In the genomic region with DNA sequence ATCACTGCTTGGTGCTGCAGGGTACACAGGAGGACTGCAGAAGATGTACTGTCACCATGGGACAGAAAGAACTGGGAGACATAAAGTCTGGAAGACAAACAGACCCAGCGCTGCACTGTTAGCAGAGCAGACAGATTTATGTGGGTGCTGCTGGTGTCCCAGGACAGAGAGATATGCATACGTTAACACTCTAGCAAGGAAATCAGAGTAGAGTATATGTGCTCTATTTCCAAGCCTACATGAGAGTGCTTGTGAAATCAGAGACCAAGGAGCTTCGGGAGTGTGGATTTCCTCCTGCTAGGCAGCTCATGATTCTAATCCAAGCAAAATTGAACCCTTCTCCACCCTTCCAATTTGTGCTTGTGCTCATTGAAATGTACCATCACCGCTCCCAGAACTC, we compare ENCODE assay signal across 27 cellular contexts.
"Had no signal": no experiment of that assay in that cellular context is flagged by ENCODE, and none has a peak within 500 bp of the region (broad histone marks: within the 10 kb centered on the region; RNA-seq: fewer than 3 reads in every experiment).

No MANE protein-coding gene starts in this region.

- H3K36me3 Mint-ChIP-seq: natural killer cell; neural progenitor cell; stimulated activated effector memory CD8-positive, alpha-beta T cell treated with anti-CD3 and anti-CD28 coated beads, Interleukin-12 subunit alpha, Interleukin-12 subunit beta, amount 100 ng/mL, for 72 hours had no signal

- DNase-seq: natural killer cell; occipital lobe; ovary; posterior cingulate gyrus; psoas muscle; right cardiac atrium; right lobe of liver; sigmoid colon; small intestine; stimulated activated CD4-positive, alpha-beta T cell treated with anti-CD3 and anti-CD28 coated beads, Interleukin-15, amount 100 ng/mL, for 24 hours; stimulated activated CD4-positive, alpha-beta T cell treated with anti-CD3 and anti-CD28 coated beads, Interleukin-2, amount 100 ng/mL, for 24 hours; stimulated activated CD4-positive, alpha-beta T cell treated with anti-CD3 and anti-CD28 coated beads, Interleukin-2, amount 100 ng/mL, for 48 hours; stimulated activated CD4-positive, alpha-beta T cell treated with anti-CD3 and anti-CD28 coated beads, Interleukin-4, amount 100 ng/mL, for 24 hours; stimulated activated naive CD4-positive, alpha-beta T cell; stimulated activated naive CD8-positive, alpha-beta T cell treated with anti-CD3 and anti-CD28 coated beads, Interleukin-15, amount 100 ng/mL, for 72 hours; stimulated activated naive CD8-positive, alpha-beta T cell treated with anti-CD3 and anti-CD28 coated beads, Interleukin-15, Interleukin-2, amounts not matched to agents 100 U/mL and 50 U/mL, for 24 hours; thyroid gland; trophoblast cell; upper lobe of left lung had no signal

- H3K27me3 ChIP-seq: ovary, thyroid gland, vagina had no signal

- H3K9me3 Mint-ChIP-seq: natural killer cell; nephron; neural progenitor cell; stimulated activated effector memory CD8-positive, alpha-beta T cell treated with anti-CD3 and anti-CD28 coated beads, Interleukin-12 subunit alpha, Interleukin-12 subunit beta, amount 100 ng/mL, for 72 hours; stimulated activated naive CD8-positive, alpha-beta T cell treated with anti-CD3 and anti-CD28 coated beads, Interleukin-15, amount 100 ng/mL, for 72 hours had no signal

- H3K4me1 ChIP-seq: neural progenitor cell, parathyroid adenoma, psoas muscle had no signal

- H3K27ac Mint-ChIP-seq: nephron; neural progenitor cell; progenitor cell of endocrine pancreas; stimulated activated effector memory CD8-positive, alpha-beta T cell treated with anti-CD3 and anti-CD28 coated beads, Interleukin-12 subunit alpha, Interleukin-12 subunit beta, amount 100 ng/mL, for 72 hours; stimulated activated naive CD8-positive, alpha-beta T cell treated with anti-CD3 and anti-CD28 coated beads, Interleukin-15, amount 100 ng/mL, for 72 hours had no signal

- H3K9me3 ChIP-seq: ovary, psoas muscle, right lobe of liver, sigmoid colon, thoracic aorta, thyroid gland, tibial nerve, upper lobe of left lung, vagina had no signal

- H3K27ac ChIP-seq: neural progenitor cell, ovary, parathyroid adenoma, psoas muscle, right lobe of liver, sigmoid colon, thoracic aorta, thyroid gland, tibial nerve, upper lobe of left lung, vagina had no signal

- H3K4me3 Mint-ChIP-seq: natural killer cell; nephron; neural progenitor cell; stimulated activated effector memory CD8-positive, alpha-beta T cell treated with anti-CD3 and anti-CD28 coated beads, Interleukin-12 subunit alpha, Interleukin-12 subunit beta, amount 100 ng/mL, for 72 hours; stimulated activated naive CD8-positive, alpha-beta T cell treated with anti-CD3 and anti-CD28 coated beads, Interleukin-15, amount 100 ng/mL, for 72 hours had no signal

- ATAC-seq: natural killer cell; psoas muscle; right cardiac atrium; right lobe of liver; stimulated activated effector memory CD8-positive, alpha-beta T cell treated with anti-CD3 and anti-CD28 coated beads, Interleukin-12 subunit alpha, Interleukin-12 subunit beta, amount 100 ng/mL, for 72 hours; stimulated activated naive CD8-positive, alpha-beta T cell treated with anti-CD3 and anti-CD28 coated beads, Interleukin-15, amount 100 ng/mL, for 72 hours; stimulated activated naive CD8-positive, alpha-beta T cell treated with anti-CD3 and anti-CD28 coated beads, Interleukin-15, Interleukin-2, amounts not matched to agents 100 U/mL and 50 U/mL, for 24 hours had no signal

- H3K36me3 ChIP-seq: neural progenitor cell, ovary, right lobe of liver, sigmoid colon, thoracic aorta, thyroid gland, tibial nerve, upper lobe of left lung, vagina had no signal

- H3K4me3 ChIP-seq: neural progenitor cell, ovary, psoas muscle, right lobe of liver, sigmoid colon, thoracic aorta, thyroid gland, tibial nerve, upper lobe of left lung, vagina had no signal
